In the genomic region with DNA sequence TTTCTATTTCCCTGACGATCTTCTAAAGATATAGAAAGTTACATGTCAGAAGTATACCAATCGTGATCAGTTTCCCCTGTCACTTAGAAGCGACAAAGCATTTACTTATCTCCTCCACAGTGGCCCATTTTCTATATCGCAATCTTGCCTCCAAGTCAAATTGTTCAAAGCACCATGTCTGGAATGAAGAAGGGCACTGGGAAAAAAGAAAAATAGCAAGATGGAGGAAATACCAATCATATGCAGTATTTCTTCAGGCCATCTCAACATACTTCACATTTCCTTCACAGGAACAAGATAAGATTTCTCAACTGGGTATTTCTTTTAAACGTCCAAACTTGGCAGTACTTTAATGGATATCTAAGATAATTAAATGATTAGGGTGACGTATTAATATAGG, we compare ENCODE assay signal across 2 cellular contexts.
TF ChIP-seq lines count a peak whose summit lies in the region.

No MANE protein-coding gene starts in this region.

TF ChIP-seq in SK-N-SH, 30 proteins besides CTCF, POLR2A, EP300 and RAD21 (continued from another document):
- TF ChIP-seq USF1 (IDR thresholded peaks at IDR 0.05; ENCODE audit: borderline replicate concordance, low read depth) (no peak), MEF2A (IDR thresholded peaks at IDR 0.05; ENCODE audit: borderline replicate concordance, low read depth) (no peak), RFX5 (IDR thresholded peaks at IDR 0.05; ENCODE audit: low read length) (no peak), TEAD4 (IDR thresholded peaks at IDR 0.05; ENCODE audit: borderline replicate concordance, insufficient read depth) (no peak)
- TF ChIP-seq, protein P1, sequence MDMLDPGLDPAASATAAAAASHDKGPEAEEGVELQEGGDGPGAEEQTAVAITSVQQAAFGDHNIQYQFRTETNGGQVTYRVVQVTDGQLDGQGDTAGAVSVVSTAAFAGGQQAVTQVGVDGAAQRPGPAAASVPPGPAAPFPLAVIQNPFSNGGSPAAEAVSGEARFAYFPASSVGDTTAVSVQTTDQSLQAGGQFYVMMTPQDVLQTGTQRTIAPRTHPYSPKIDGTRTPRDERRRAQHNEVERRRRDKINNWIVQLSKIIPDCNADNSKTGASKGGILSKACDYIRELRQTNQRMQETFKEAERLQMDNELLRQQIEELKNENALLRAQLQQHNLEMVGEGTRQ (IDR thresholded peaks at IDR 0.05; ENCODE audit: borderline replicate concordance, low read depth, low read length), result no peak

TF ChIP-seq in SK-N-SH treated with all-trans-retinoic acid at 6 μM for 48 hours, 23 proteins besides CTCF, POLR2A, EP300 and RAD21 (continued from another document):
- TF ChIP-seq, protein P2, sequence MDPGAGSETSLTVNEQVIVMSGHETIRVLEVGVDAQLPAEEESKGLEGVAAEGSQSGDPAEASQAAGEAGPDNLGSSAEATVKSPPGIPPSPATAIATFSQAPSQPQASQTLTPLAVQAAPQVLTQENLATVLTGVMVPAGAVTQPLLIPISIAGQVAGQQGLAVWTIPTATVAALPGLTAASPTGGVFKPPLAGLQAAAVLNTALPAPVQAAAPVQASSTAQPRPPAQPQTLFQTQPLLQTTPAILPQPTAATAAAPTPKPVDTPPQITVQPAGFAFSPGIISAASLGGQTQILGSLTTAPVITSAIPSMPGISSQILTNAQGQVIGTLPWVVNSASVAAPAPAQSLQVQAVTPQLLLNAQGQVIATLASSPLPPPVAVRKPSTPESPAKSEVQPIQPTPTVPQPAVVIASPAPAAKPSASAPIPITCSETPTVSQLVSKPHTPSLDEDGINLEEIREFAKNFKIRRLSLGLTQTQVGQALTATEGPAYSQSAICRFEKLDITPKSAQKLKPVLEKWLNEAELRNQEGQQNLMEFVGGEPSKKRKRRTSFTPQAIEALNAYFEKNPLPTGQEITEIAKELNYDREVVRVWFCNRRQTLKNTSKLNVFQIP (CRISPR knock-in tag; IDR thresholded peaks at IDR 0.05; ENCODE audit: borderline replicate concordance, low read depth), result no peak
- no peak for TF ChIP-seq RARB (CRISPR knock-in tag; IDR thresholded peaks at IDR 0.05)
- no peak for TF ChIP-seq BACH2 (CRISPR knock-in tag; IDR thresholded peaks at IDR 0.05; ENCODE audit: borderline replicate concordance)
